ENCODE assay signal across 24 cellular contexts in genomic region chr16:89413811-89414585, GRCh38.
A peak's percentile ranks its signal among the peaks of the same experiment; 100 is the strongest.
DNase-seq lines count a peak whose midpoint lies in the region; ATAC-seq and TF ChIP-seq lines count a peak whose summit lies in the region.
"Had no signal": no experiment of that assay in that cellular context is flagged by ENCODE, and none has a peak within 500 bp of the region (broad histone marks: within the 10 kb centered on the region; RNA-seq: fewer than 3 reads in every experiment).

No MANE protein-coding gene starts in this region.

- H3K27ac ChIP-seq in liver (ENCODE audit: low read depth in 1 of 2, low read length in 2 of 2) (peak overlapping the region; percentile 47 to 76), psoas muscle (no peak overlapping the region)
- H3K27ac ChIP-seq: colonic mucosa, hepatocyte, uterus had no signal

- no peaks in the 10 kb centered on the region for H3K9me3 Mint-ChIP-seq in activated naive CD4-positive, alpha-beta T cell treated with anti-CD3 and anti-CD28 coated beads, Interleukin-2, amount 50 U/mL, for 72 hours
- H3K9me3 Mint-ChIP-seq: CD14-positive monocyte, naive B cell had no signal

- H3K4me3 Mint-ChIP-seq in T-helper 17 cell: peak overlapping the region; percentile 9
- H3K4me3 Mint-ChIP-seq: CD14-positive monocyte had no signal

- H3K36me3 Mint-ChIP-seq in activated naive CD4-positive, alpha-beta T cell treated with anti-CD3 and anti-CD28 coated beads, Interleukin-2, amount 50 U/mL, for 72 hours: peaks cover 0 to 10% of the 10 kb centered on the region in 2 donors
- H3K36me3 Mint-ChIP-seq in T-helper 17 cell (ENCODE audit: low read depth): peaks cover 3% of the 10 kb centered on the region
- H3K36me3 Mint-ChIP-seq: naive B cell had no signal

- H3K9ac ChIP-seq in liver (ENCODE audit: low read depth in 1 of 2, low read length in 2 of 2): no peak overlapping the region

- intact Hi-C loops in psoas muscle (cut with DNase I): no loop called here

- H3K27me3 Mint-ChIP-seq in T-helper 17 cell: no peaks in the 10 kb centered on the region
- H3K27me3 Mint-ChIP-seq: naive B cell had no signal

- ATAC-seq in activated naive CD4-positive, alpha-beta T cell treated with anti-CD3 and anti-CD28 coated beads, Interleukin-2, amount 50 U/mL, for 72 hours: no peak
- ATAC-seq in T-helper 17 cell (no peak), psoas muscle (peak in 3 of 4 donors; percentile 52 to 61 (median 54)), GM18502 (IDR thresholded peaks at IDR 0.05; ENCODE audit: poor library complexity, unreplicated experiment) (no peak)

- TF ChIP-seq CTCF in liver (IDR thresholded peaks at IDR 0.05; ENCODE audit: low read depth, low read length, missing input control) (no peak), psoas muscle (IDR thresholded peaks at IDR 0.05) (no peak)

- WGBS in liver: 58% methylated on average over 20 of the region's 20 CpGs
- WGBS in psoas muscle, 3 donors: 50 to 65% (median 51%) methylated on average over 18 to 20 of the region's 20 CpGs

- no peak for DNase-seq in activated naive CD4-positive, alpha-beta T cell treated with anti-CD3 and anti-CD28 coated beads, Interleukin-2, amount 50 U/mL, for 72 hours (ENCODE audit: low spot score in 2 of 2)
- no peak for DNase-seq in activated naive CD4-positive, alpha-beta T cell (lab: John Stamatoyannopoulos, UW)
- DNase-seq in T-helper 17 cell: no peak
- peak in 1 of 2 donors; percentile 79 for DNase-seq in psoas muscle
- no peak for DNase-seq in putamen (ENCODE audit: low spot score)
- no peak for DNase-seq in SIG-M5 (lab: John Stamatoyannopoulos, UW)
- DNase-seq: activated CD4-positive, alpha-beta T cell treated with anti-CD3 and anti-CD28 coated beads for 4 hours; colonic mucosa; DMS79; KG1; mammary epithelial cell; MV-4-11; naive B cell; NCI-H2029 treated with DMSO at 0.1 percent for 48 hours; NCI-H446 treated with DMSO at 0.1 percent for 48 hours; RPMI8226; spleen; stimulated activated CD4-positive, alpha-beta T cell treated with anti-CD3 and anti-CD28 coated beads, Interleukin-4, amount 100 ng/mL, for 4 hours; substantia nigra; uterus had no signal

- H3K4me1 ChIP-seq in liver (ENCODE audit: control insufficient read depth in 4 of 4, insufficient read depth in 4 of 4, low read length in 3 of 4) (peaks cover 27 to 92% (median 89%) of the 10 kb centered on the region in 4 donors), psoas muscle (peaks cover 84% of the 10 kb centered on the region)

- peaks cover 56% of the 10 kb centered on the region for H3K4me1 Mint-ChIP-seq in T-helper 17 cell

- H3K27me3 ChIP-seq in liver (ENCODE audit: control insufficient read depth in 4 of 4, insufficient read depth in 4 of 4, low read length in 3 of 4) (no peaks in the 10 kb centered on the region), psoas muscle (ENCODE audit: insufficient read depth in 3 of 3, low read length in 2 of 3) (no peaks in the 10 kb centered on the region)
- H3K27me3 ChIP-seq: colonic mucosa, hepatocyte, spleen, uterus had no signal

- H3K4me3 ChIP-seq in liver (ENCODE audit: low read depth in 1 of 3, low read length in 3 of 3) (no peak overlapping the region), psoas muscle (no peak overlapping the region)
- H3K4me3 ChIP-seq: colonic mucosa, hepatocyte, spleen, uterus had no signal

- H3K9me3 ChIP-seq in T-helper 17 cell (ENCODE audit: control insufficient read depth, low read length, poor library complexity, severe bottlenecking): no peaks in the 10 kb centered on the region
- H3K9me3 ChIP-seq in liver (ENCODE audit: control insufficient read depth in 4 of 4, low read length in 3 of 4): no peaks in the 10 kb centered on the region
- no peaks in the 10 kb centered on the region for H3K9me3 ChIP-seq in psoas muscle
- H3K9me3 ChIP-seq: colonic mucosa, spleen, uterus had no signal

- peak in 1 of 2 donors; percentile 4 for TF ChIP-seq RAD21 in liver (IDR thresholded peaks at IDR 0.05)

- H3K36me3 ChIP-seq in liver (ENCODE audit: control insufficient read depth in 4 of 4, insufficient read depth in 3 of 4, low read depth in 1 of 4, low read length in 3 of 4) (no peaks in the 10 kb centered on the region), psoas muscle (ENCODE audit: insufficient read depth in 1 of 2, low read depth in 1 of 2) (no peaks in the 10 kb centered on the region)
- H3K36me3 ChIP-seq: colonic mucosa, uterus had no signal

- peak overlapping the region; percentile 36 to 41 for H3K27ac Mint-ChIP-seq in activated naive CD4-positive, alpha-beta T cell treated with anti-CD3 and anti-CD28 coated beads, Interleukin-2, amount 50 U/mL, for 72 hours
- H3K27ac Mint-ChIP-seq in T-helper 17 cell: peak overlapping the region; percentile 75

TF ChIP-seq in liver, 16 proteins besides CTCF, POLR2A, EP300 and RAD21:
- TF ChIP-seq FOXA1 (IDR thresholded peaks at IDR 0.05): no peak
- no peak for TF ChIP-seq ZBTB33 (IDR thresholded peaks at IDR 0.05)
- TF ChIP-seq JUND (IDR thresholded peaks at IDR 0.05): no peak
- no peak for TF ChIP-seq FOXA2 (IDR thresholded peaks at IDR 0.05)
- no peak for TF ChIP-seq SP1 (IDR thresholded peaks at IDR 0.05)
- no peak for TF ChIP-seq ATF3 (IDR thresholded peaks at IDR 0.05)
- TF ChIP-seq YY1 (IDR thresholded peaks at IDR 0.05): peak; percentile 61
- peak; percentile 58 to 86 for TF ChIP-seq HNF4A (conservative IDR thresholded peaks at IDR 0.05)
- TF ChIP-seq TAF1 (conservative IDR thresholded peaks at IDR 0.05): no peak
- TF ChIP-seq REST (IDR thresholded peaks at IDR 0.05): no peak
- no peak for TF ChIP-seq HNF4G (IDR thresholded peaks at IDR 0.05)
- no peak for TF ChIP-seq GABPA (IDR thresholded peaks at IDR 0.05 in 1 of 2, conservative IDR thresholded peaks at IDR 0.05 in 1 of 2)
- TF ChIP-seq NR2F2 (IDR thresholded peaks at IDR 0.05): peak; percentile 50
- TF ChIP-seq EGR1 (IDR thresholded peaks at IDR 0.05; ENCODE audit: low read depth in 2 of 2): peak in 1 of 2 donors; percentile 24
- peak; percentile 75 for TF ChIP-seq MAX (IDR thresholded peaks at IDR 0.05)
- peak; percentile 81 to 93 for TF ChIP-seq RXRA (IDR thresholded peaks at IDR 0.05)

Comparison
In these comparisons a context has a peak if more than half of its experiments do, and no peak if none do; other contexts are left out.
1. ATAC-seq: peak in psoas muscle (3 of 4); none in activated naive CD4-positive, alpha-beta T cell treated with anti-CD3 and anti-CD28 coated beads, Interleukin-2, amount 50 U/mL, for 72 hours (0 of 2), T-helper 17 cell (single experiment) and GM18502 (single experiment).